ENCODE assay signal across 15 cellular contexts in genomic region chr1:150156868-150157603, GRCh38. TPM values are rescaled to one million over a fixed set of nuclear protein-coding genes. Genes with fewer than 3 reads are reported as not detected.
A peak's percentile ranks its signal among the peaks of the same experiment; 100 is the strongest.
DNase-seq lines count a peak whose midpoint lies in the region; ATAC-seq, FAIRE-seq and TF ChIP-seq lines count a peak whose summit lies in the region.
"Had no signal": no experiment of that assay in that cellular context is flagged by ENCODE, and none has a peak within 500 bp of the region (broad histone marks: within the 10 kb centered on the region; RNA-seq: fewer than 3 reads in every experiment).

No MANE protein-coding gene starts in this region.

- H3K27ac ChIP-seq in ascending aorta (peak overlapping the region; percentile 96 to 97), lower lobe of right lung (no peak overlapping the region), trophoblast cell (ENCODE audit: low read depth, low read length) (no peak overlapping the region)

- H3K4ac ChIP-seq in trophoblast cell (ENCODE audit: low read depth, low read length), result no peak overlapping the region

- H2BK5ac ChIP-seq in trophoblast cell (ENCODE audit: low read depth, low read length, poor library complexity), result no peak overlapping the region

- TF ChIP-seq POLR2A in GM12892 (IDR thresholded peaks at IDR 0.05; ENCODE audit: low read depth, low read length), result peak; percentile 30; the same call in 1 of the 2 replicates

- no peak for ATAC-seq in naive thymus-derived CD8-positive, alpha-beta T cell
- ATAC-seq in GM21528 (IDR thresholded peaks at IDR 0.05; ENCODE audit: low FRiP score, unreplicated experiment), result no peak
- no peak for ATAC-seq in lower lobe of right lung
- ATAC-seq: PC-3 had no signal

- DNase-seq in AG10803 (ENCODE audit: low read depth) (peak; percentile 43), GM12892 (ENCODE audit: insufficient read length) (no peak), ascending aorta (ENCODE audit: low spot score in 2 of 2) (no peak), lower lobe of right lung (no peak), trophoblast cell (no peak), NAMALWA (ENCODE audit: low spot score) (no peak)
- no peak for DNase-seq in naive thymus-derived CD8-positive, alpha-beta T cell
- DNase-seq: dorsolateral prefrontal cortex, kidney glomerular epithelial cell, NCI-H2171, PC-3, T-helper 2 cell had no signal

- H3K79me1 ChIP-seq in trophoblast cell (ENCODE audit: low read length), result no peaks in the 10 kb centered on the region

- H3K36me3 Mint-ChIP-seq in naive thymus-derived CD8-positive, alpha-beta T cell, result peaks cover 0 to 79% (median 16%) of the 10 kb centered on the region in 3 donors

- H3K79me2 ChIP-seq in trophoblast cell (ENCODE audit: control insufficient read depth, insufficient read depth, low read length, poor library complexity), result no peaks in the 10 kb centered on the region

- H2AFZ ChIP-seq in trophoblast cell (ENCODE audit: insufficient read depth, low read length, poor library complexity), result no peak overlapping the region

- H3K4me1 ChIP-seq in ascending aorta (peaks cover 14 to 35% of the 10 kb centered on the region in 2 donors), lower lobe of right lung (peaks cover 48% of the 10 kb centered on the region), trophoblast cell (ENCODE audit: control insufficient read depth in 1 of 2, insufficient read depth in 2 of 2, low read length in 2 of 2) (peaks cover 12 to 15% of the 10 kb centered on the region in 2 experiments)

- TF ChIP-seq CTCF in AG10803 (conservative IDR thresholded peaks at IDR 0.05; ENCODE audit: low read length), result no peak
- TF ChIP-seq CTCF in ascending aorta (IDR thresholded peaks at IDR 0.05), result no peak
- no peak for TF ChIP-seq CTCF in lower lobe of right lung (IDR thresholded peaks at IDR 0.05)

- no peak overlapping the region for H4K91ac ChIP-seq in trophoblast cell (ENCODE audit: low read depth, low read length)

- no peak overlapping the region for H2AK5ac ChIP-seq in trophoblast cell (ENCODE audit: low read length)

- H3K9me3 Mint-ChIP-seq in naive thymus-derived CD8-positive, alpha-beta T cell, result no peaks in the 10 kb centered on the region
- H3K9me3 Mint-ChIP-seq: activated naive CD4-positive, alpha-beta T cell treated with anti-CD3 and anti-CD28 coated beads, Interleukin-2, amount 50 U/mL, for 24 hours; neural crest cell had no signal

- H3K9ac ChIP-seq in trophoblast cell (ENCODE audit: low read length), result no peak overlapping the region

- H2BK120ac ChIP-seq in trophoblast cell (ENCODE audit: insufficient read depth, low read length, poor library complexity), result no peak overlapping the region

- H3K4me2 ChIP-seq in trophoblast cell (ENCODE audit: low read length), result no peak overlapping the region

- H3K36me3 ChIP-seq in ascending aorta (peaks cover 70 to 75% of the 10 kb centered on the region in 2 donors), lower lobe of right lung (peaks cover 67% of the 10 kb centered on the region), trophoblast cell (ENCODE audit: control insufficient read depth in 1 of 2, insufficient read depth in 2 of 2, low read length in 2 of 2) (peaks cover 46 to 68% of the 10 kb centered on the region in 2 experiments)

- H3K18ac ChIP-seq in trophoblast cell (ENCODE audit: low read length), result no peak overlapping the region

- H3K4me3 Mint-ChIP-seq in naive thymus-derived CD8-positive, alpha-beta T cell, result peak overlapping the region in 1 of 10 donors; percentile 52
- H3K4me3 Mint-ChIP-seq: activated naive CD4-positive, alpha-beta T cell treated with anti-CD3 and anti-CD28 coated beads, Interleukin-2, amount 50 U/mL, for 24 hours had no signal

- no peak for FAIRE-seq in GM12892 (lab: Jason Lieb, UNC)

- H3K27me3 ChIP-seq in ascending aorta, result no peaks in the 10 kb centered on the region
- H3K27me3 ChIP-seq in lower lobe of right lung (ENCODE audit: low read depth), result no peaks in the 10 kb centered on the region
- H3K27me3 ChIP-seq in trophoblast cell (ENCODE audit: insufficient read depth, low read length), result no peaks in the 10 kb centered on the region
- H3K27me3 ChIP-seq: dorsolateral prefrontal cortex had no signal

- H4K8ac ChIP-seq in trophoblast cell (ENCODE audit: low read depth, low read length), result no peak overlapping the region

- H4K12ac ChIP-seq in trophoblast cell (ENCODE audit: low read depth, low read length), result no peak overlapping the region

- POLR2A ChIA-PET in naive thymus-derived CD8-positive, alpha-beta T cell (lab: Charles Lee), result interaction anchor here (0.7 to 3.4 kb wide), 6 partner anchors 12 to 270 kb away, joined by 3 to 10 read pairs (median 3); a partner anchor contains a TSS

- H3K9me3 ChIP-seq in ascending aorta (no peaks in the 10 kb centered on the region), lower lobe of right lung (no peaks in the 10 kb centered on the region), trophoblast cell (ENCODE audit: insufficient read depth, low read depth, low read length) (no peaks in the 10 kb centered on the region)

- H3K27ac Mint-ChIP-seq in naive thymus-derived CD8-positive, alpha-beta T cell, result peak overlapping the region in 9 of 10 donors; percentile 29 to 99 (median 70)

- H2BK12ac ChIP-seq in trophoblast cell (ENCODE audit: low read length), result no peak overlapping the region

- H3K27me3 Mint-ChIP-seq in naive thymus-derived CD8-positive, alpha-beta T cell, result no peaks in the 10 kb centered on the region
- H3K27me3 Mint-ChIP-seq: activated naive CD4-positive, alpha-beta T cell treated with anti-CD3 and anti-CD28 coated beads, Interleukin-2, amount 50 U/mL, for 24 hours had no signal

- no peak overlapping the region for H3K14ac ChIP-seq in trophoblast cell (ENCODE audit: low read length)

- no CpG with 5 or more reads among the region's 16 CpGs for WGBS in trophoblast cell (ENCODE audit: extremely low coverage, insufficient coverage, insufficient read length)

- peaks cover 51 to 90% (median 72%) of the 10 kb centered on the region in 4 donors for H3K4me1 Mint-ChIP-seq in naive thymus-derived CD8-positive, alpha-beta T cell

- intact Hi-C loops in ascending aorta (cut with DNase I) (no loop called here), lower lobe of right lung (cut with DNase I) (no loop called here)

- H3K4me3 ChIP-seq in AG10803 (ENCODE audit: low read length) (no peak overlapping the region), ascending aorta (no peak overlapping the region), lower lobe of right lung (no peak overlapping the region), trophoblast cell (ENCODE audit: low read depth, low read length) (no peak overlapping the region)
- H3K4me3 ChIP-seq: dorsolateral prefrontal cortex had no signal

- no peak overlapping the region for H3K23ac ChIP-seq in trophoblast cell (ENCODE audit: low read length)

RNA-seq across cellular contexts. Expression of gene PLEKHO1, which starts 7.3 kb away (rescaled TPM):
- polyA plus RNA-seq in GM12892 (2012; ENCODE audit: missing spikeins), result 70.9 TPM
- total RNA-seq in ascending aorta, result 88.9 TPM
- 100 to 1,000 TPM; 135 to 137 TPM for total RNA-seq in naive thymus-derived CD8-positive, alpha-beta T cell
- 10 to 100 TPM; 19.4 to 30.8 (median 30.4) TPM for polyA plus RNA-seq in naive thymus-derived CD8-positive, alpha-beta T cell
- total RNA-seq in lower lobe of right lung, result 41.6 TPM
- polyA plus RNA-seq in trophoblast cell (2013), result 40.7 and 41.3 TPM in 2 replicates

Comparison
In these comparisons a context has a peak if more than half of its experiments do, and no peak if none do; other contexts are left out.
1. H3K27ac ChIP-seq: peak in ascending aorta (2 of 2); none in lower lobe of right lung (single experiment) and trophoblast cell (single experiment).